ENCODE assay signal across 9 cellular contexts in the genomic region with DNA sequence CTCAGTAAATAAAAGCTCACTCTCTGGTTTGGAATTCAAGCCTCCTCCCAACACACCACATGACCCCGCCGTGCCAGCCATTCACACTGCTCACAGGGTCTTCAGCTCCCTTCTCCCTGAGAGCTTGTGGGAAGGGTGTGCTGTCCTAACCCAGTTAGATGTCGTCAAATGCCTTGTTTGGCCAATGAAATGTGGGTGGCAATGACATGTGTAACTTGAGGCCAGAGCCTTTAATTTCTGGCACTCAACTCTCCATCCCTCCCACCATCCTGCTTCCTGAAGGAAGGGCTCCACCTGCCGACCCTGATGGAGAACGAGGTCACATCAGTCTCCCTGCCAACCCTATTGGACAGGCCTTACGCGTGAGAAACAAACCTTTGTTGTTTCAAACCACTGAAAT.
DNase-seq lines count a peak whose midpoint lies in the region; ATAC-seq, FAIRE-seq and TF ChIP-seq lines count a peak whose summit lies in the region.
"Had no signal": no experiment of that assay in that cellular context is flagged by ENCODE, and none has a peak within 500 bp of the region (broad histone marks: within the 10 kb centered on the region; RNA-seq: fewer than 3 reads in every experiment).

No MANE protein-coding gene starts in this region.

- H4K20me1 ChIP-seq in GM12878 (ENCODE audit: control insufficient read depth, insufficient read depth): no peaks in the 10 kb centered on the region

- no peak for ATAC-seq in GM12878
- ATAC-seq in HG03342 (IDR thresholded peaks at IDR 0.05; ENCODE audit: unreplicated experiment): no peak
- no peak for ATAC-seq in GM21619 (IDR thresholded peaks at IDR 0.05; ENCODE audit: unreplicated experiment)

- no peak overlapping the region for H4K5ac ChIP-seq in mesendoderm (ENCODE audit: low read length)

- no peaks in the 10 kb centered on the region for H3K9me3 ChIP-seq in GM12878 (replicated peaks; ENCODE audit: control insufficient read depth, insufficient read depth, low read length)
- H3K9me3 ChIP-seq: thoracic aorta had no signal

- TF ChIP-seq RAD21 in GM12878 (IDR thresholded peaks at IDR 0.05; ENCODE audit: insufficient read depth, low read depth, low read length): no peak

- SMC1A ChIA-PET in GM12878 (lab: Charles Lee; ENCODE audit: uncharacterized antibody, unreplicated experiment): interaction anchor here (0.5 kb wide), 1 partner anchor 169 kb away, joined by 3 read pairs; no protein-coding TSS in a partner anchor

- H2AK5ac ChIP-seq in mesendoderm (ENCODE audit: low read length): no peak overlapping the region

- CTCF ChIA-PET in GM12878 (lab: Yijun Ruan, JAX): interaction anchor here (1.1 to 1.8 kb wide), 2 partner anchors 80 to 198 kb away, joined by 3 to 4 read pairs; no protein-coding TSS in a partner anchor

- no peaks in the 10 kb centered on the region for H3K79me1 ChIP-seq in mesendoderm (ENCODE audit: low read length)

- no peak overlapping the region for H3K4me3 ChIP-seq in NB4 (ENCODE audit: low read depth, low read length)
- H3K4me3 ChIP-seq in GM12878: no peak overlapping the region
- no peak overlapping the region for H3K4me3 ChIP-seq in mesendoderm (ENCODE audit: low read length)
- H3K4me3 ChIP-seq: thoracic aorta had no signal

- POLR2A ChIA-PET in GM12878 (lab: Charles Lee): no interaction called here

- no peak overlapping the region for H3K56ac ChIP-seq in mesendoderm (ENCODE audit: low read length)

- no peak overlapping the region for H3K9ac ChIP-seq in GM12878 (ENCODE audit: control insufficient read depth, insufficient read depth, low read length)
- no peak overlapping the region for H3K9ac ChIP-seq in mesendoderm (ENCODE audit: low read length)

- H2BK120ac ChIP-seq in mesendoderm (ENCODE audit: low read depth, low read length): no peak overlapping the region

- H3K4me2 ChIP-seq in GM12878 (ENCODE audit: control insufficient read depth, insufficient read depth): no peak overlapping the region
- no peak overlapping the region for H3K4me2 ChIP-seq in mesendoderm (ENCODE audit: low read length)

- WGBS in GM12878 (ENCODE audit: insufficient coverage, insufficient replicate concordance, low lambda C conversion rate, missing lambda C conversion rate): 30% methylated on average over 7 of the region's 7 CpGs
- WGBS in mesendoderm (ENCODE audit: extremely low coverage, insufficient coverage, low lambda C conversion rate): no CpG with 5 or more reads among the region's 7 CpGs

- no peak overlapping the region for H2BK15ac ChIP-seq in mesendoderm (replicated peaks; ENCODE audit: low read depth)

- H3K27me3 ChIP-seq in GM12878 (replicated peaks in 1 of 2; ENCODE audit: control insufficient read depth in 2 of 2, insufficient read depth in 2 of 2, low read length in 1 of 2): no peaks in the 10 kb centered on the region
- H3K27me3 ChIP-seq in mesendoderm (ENCODE audit: insufficient read depth, low read length, poor library complexity): no peaks in the 10 kb centered on the region

- H3K36me3 ChIP-seq in GM12878 (ENCODE audit: control insufficient read depth in 2 of 2, insufficient read depth in 2 of 2, low read length in 1 of 2) (no peaks in the 10 kb centered on the region), mesendoderm (ENCODE audit: control insufficient read depth, insufficient read depth, low read length) (no peaks in the 10 kb centered on the region)
- H3K36me3 ChIP-seq: thoracic aorta had no signal

- intact Hi-C loops in GM12878 (cut with micrococcal nuclease; ENCODE audit: unreplicated experiment): no loop called here

- no peak overlapping the region for H3K4ac ChIP-seq in mesendoderm (ENCODE audit: low read depth, low read length)

- H3K79me2 ChIP-seq in GM12878 (ENCODE audit: control insufficient read depth, insufficient read depth, low read length): no peaks in the 10 kb centered on the region
- H3K79me2 ChIP-seq in mesendoderm (ENCODE audit: control insufficient read depth, insufficient read depth, low read length): no peaks in the 10 kb centered on the region

- no peak overlapping the region for H4K8ac ChIP-seq in mesendoderm (ENCODE audit: low read depth, low read length)

- RAD21 ChIA-PET in GM12878 (lab: Charles Lee; ENCODE audit: unreplicated experiment): no interaction called here

- TF ChIP-seq POLR2A in NB4 (IDR thresholded peaks at IDR 0.05; ENCODE audit: extremely low read depth, insufficient read length) (no peak), GM12878 (IDR thresholded peaks at IDR 0.05; ENCODE audit: low read depth, low read length) (no peak)

- no peak overlapping the region for H2BK5ac ChIP-seq in mesendoderm (ENCODE audit: low read length)

- DNase-seq in ELR (ENCODE audit: low read depth) (peak; percentile 71), NB4 (ENCODE audit: low read depth) (peak; percentile 25), GM12878 (ENCODE audit: low read depth, low spot score) (no peak), mesendoderm (peak; percentile 98), NCI-H2227 treated with DMSO at 0.1 percent for 48 hours (lab: John Stamatoyannopoulos, UW) (no peak), cortex of kidney (lab: John Stamatoyannopoulos, UW) (no peak)

- BruUV-seq in GM12878 (replicated peaks; lab: Mats Ljungman, UMichigan): no TSS peak

- peak; percentile 9 for TF ChIP-seq CTCF in NB4 (IDR thresholded peaks at IDR 0.05; ENCODE audit: low read depth, low read length)
- 0 out of 6 replicates have a peak, but pooled peaks of 1 of the 3 experiments have one; percentile 10 for TF ChIP-seq CTCF in GM12878 (IDR thresholded peaks at IDR 0.05 in 2 of 3, conservative IDR thresholded peaks at IDR 0.05 in 1 of 3; ENCODE audit: control insufficient read depth in 2 of 3, extremely low read depth in 1 of 3, insufficient read depth in 1 of 3, low read depth in 3 of 3, low read length in 3 of 3)

- H3K27ac ChIP-seq in GM12878 (ENCODE audit: control insufficient read depth, insufficient read depth) (no peak overlapping the region), mesendoderm (ENCODE audit: low read depth, low read length) (no peak overlapping the region)
- H3K27ac ChIP-seq: thoracic aorta had no signal

- H3K23ac ChIP-seq in mesendoderm (ENCODE audit: low read length): no peak overlapping the region

- no peak for FAIRE-seq in GM12878 (lab: Jason Lieb, UNC)

- in situ Hi-C loops in GM12878 (cut with MboI): no loop called here

- H2AFZ ChIP-seq in GM12878 (ENCODE audit: control insufficient read depth, low read depth, low read length): no peak overlapping the region

- TF ChIP-seq EP300 in GM12878 (IDR thresholded peaks at IDR 0.05; ENCODE audit: borderline replicate concordance in 1 of 2, control insufficient read depth in 1 of 2, low read depth in 2 of 2, low read length in 2 of 2): no peak

- no peak overlapping the region for H3K18ac ChIP-seq in mesendoderm (ENCODE audit: low read length)

- no peaks in the 10 kb centered on the region for H3K4me1 ChIP-seq in GM12878 (ENCODE audit: control insufficient read depth, insufficient read depth, low read length)
- no peaks in the 10 kb centered on the region for H3K4me1 ChIP-seq in mesendoderm (ENCODE audit: control insufficient read depth, low read depth, low read length)

TF ChIP-seq in GM12878, 131 proteins besides CTCF, POLR2A, EP300 and RAD21:
- no peak for TF ChIP-seq RCOR1 (conservative IDR thresholded peaks at IDR 0.05; ENCODE audit: low read depth, low read length)
- TF ChIP-seq SP1 (IDR thresholded peaks at IDR 0.05; ENCODE audit: low read depth, low read length): no peak
- TF ChIP-seq SMC3 (IDR thresholded peaks at IDR 0.05; ENCODE audit: borderline replicate concordance, low read length): peak; percentile 21; the same call in 1 of the 2 replicates
TF ChIP-seq in GM12878: peak in this region for 1.

Comparison
In these comparisons a context has a peak if more than half of its experiments do, and no peak if none do; other contexts are left out.
1. DNase-seq: peak in ELR (single experiment), NB4 (single experiment) and mesendoderm (single experiment); none in GM12878 (single experiment), NCI-H2227 treated with DMSO at 0.1 percent for 48 hours (single experiment) and cortex of kidney (single experiment).